ENCODE assay signal across 27 cellular contexts in genomic region chr12:16668198-16668597, GRCh38.
"Had no signal": no experiment of that assay in that cellular context is flagged by ENCODE, and none has a peak within 500 bp of the region (broad histone marks: within the 10 kb centered on the region; RNA-seq: fewer than 3 reads in every experiment).

No MANE protein-coding gene starts in this region.

- DNase-seq: immature natural killer cell; kidney; left colon; left lung; lower lobe of right lung; mammary epithelial cell; mesenchymal stem cell; naive thymus-derived CD8-positive, alpha-beta T cell; occipital lobe; right lobe of liver; stimulated activated CD4-positive, alpha-beta T cell treated with anti-CD3 and anti-CD28 coated beads, Interleukin-1b, Interleukin-23, amount 100 ng/mL, for 48 hours; stimulated activated CD4-positive, alpha-beta T cell treated with anti-CD3 and anti-CD28 coated beads, Interleukin-2, amount 100 ng/mL, for 48 hours; stimulated activated CD4-positive, alpha-beta T cell treated with anti-CD3 and anti-CD28 coated beads, Interleukin-4, amount 100 ng/mL, for 4 hours; stimulated activated CD8-positive, alpha-beta memory T cell treated with anti-CD3 and anti-CD28 coated beads, Interleukin-4, amount 100 ng/mL, for 48 hours; stimulated activated naive CD4-positive, alpha-beta T cell treated with Interleukin-2 at 50 U/mL for 16 hours; stimulated activated naive CD8-positive, alpha-beta T cell treated with anti-CD3 and anti-CD28 coated beads, Interleukin-15, amount 100 ng/mL, for 72 hours; substantia nigra; uterus had no signal

- H3K36me3 ChIP-seq: left lung, lower lobe of right lung, neutrophil, right atrium auricular region, right lobe of liver, tibial nerve, uterus had no signal

- ATAC-seq: left colon; left lung; lower lobe of right lung; naive thymus-derived CD8-positive, alpha-beta T cell; right lobe of liver; stimulated activated memory B cell treated with anti-CD40 and anti-IgM and Interleukin-4, amounts not matched to agents 10 μg/mL and 1 μg/mL and 100 μg/mL, for 72 hours; stimulated activated naive CD8-positive, alpha-beta T cell treated with anti-CD3 and anti-CD28 coated beads, Interleukin-15, amount 100 ng/mL, for 72 hours had no signal

- H3K4me3 Mint-ChIP-seq: immature natural killer cell; naive thymus-derived CD8-positive, alpha-beta T cell; nephron; neural crest cell; stimulated activated memory B cell treated with anti-CD40 and anti-IgM and Interleukin-4, amounts not matched to agents 10 μg/mL and 1 μg/mL and 100 μg/mL, for 72 hours; stimulated activated naive CD8-positive, alpha-beta T cell treated with anti-CD3 and anti-CD28 coated beads, Interleukin-15, amount 100 ng/mL, for 72 hours; type B pancreatic cell had no signal

- H3K4me3 ChIP-seq: left lung, lower lobe of right lung, right atrium auricular region, right lobe of liver, smooth muscle cell, tibial nerve, uterus had no signal

- H3K27ac Mint-ChIP-seq: immature natural killer cell; naive thymus-derived CD8-positive, alpha-beta T cell; nephron; stimulated activated memory B cell treated with anti-CD40 and anti-IgM and Interleukin-4, amounts not matched to agents 10 μg/mL and 1 μg/mL and 100 μg/mL, for 72 hours; stimulated activated naive CD8-positive, alpha-beta T cell treated with anti-CD3 and anti-CD28 coated beads, Interleukin-15, amount 100 ng/mL, for 72 hours; type B pancreatic cell had no signal

- H3K9ac ChIP-seq: parathyroid adenoma had no signal

- H3K4me1 Mint-ChIP-seq: immature natural killer cell; naive thymus-derived CD8-positive, alpha-beta T cell; nephron; neural crest cell; stimulated activated memory B cell treated with anti-CD40 and anti-IgM and Interleukin-4, amounts not matched to agents 10 μg/mL and 1 μg/mL and 100 μg/mL, for 72 hours; stimulated activated naive CD8-positive, alpha-beta T cell treated with anti-CD3 and anti-CD28 coated beads, Interleukin-15, amount 100 ng/mL, for 72 hours had no signal

- H3K36me3 Mint-ChIP-seq: naive thymus-derived CD8-positive, alpha-beta T cell; stimulated activated memory B cell treated with anti-CD40 and anti-IgM and Interleukin-4, amounts not matched to agents 10 μg/mL and 1 μg/mL and 100 μg/mL, for 72 hours; type B pancreatic cell had no signal

- H3K9me3 ChIP-seq: left lung, lower lobe of right lung, neutrophil, right atrium auricular region, right lobe of liver, tibial nerve, uterus had no signal

- H3K27ac ChIP-seq: left lung, lower lobe of right lung, neutrophil, parathyroid adenoma, right atrium auricular region, right lobe of liver, tibial nerve, uterus had no signal

- H2AFZ ChIP-seq: parathyroid adenoma had no signal

- H3K4me2 ChIP-seq: smooth muscle cell had no signal

- H3K4me1 ChIP-seq: left lung, lower lobe of right lung, parathyroid adenoma, right atrium auricular region, right lobe of liver, tibial nerve, uterus had no signal

- H3K27me3 Mint-ChIP-seq: naive thymus-derived CD8-positive, alpha-beta T cell; stimulated activated memory B cell treated with anti-CD40 and anti-IgM and Interleukin-4, amounts not matched to agents 10 μg/mL and 1 μg/mL and 100 μg/mL, for 72 hours; stimulated activated naive CD8-positive, alpha-beta T cell treated with anti-CD3 and anti-CD28 coated beads, Interleukin-15, amount 100 ng/mL, for 72 hours had no signal

- H3K79me2 ChIP-seq: parathyroid adenoma had no signal

- H3K9me3 Mint-ChIP-seq: nephron; neural crest cell; stimulated activated memory B cell treated with anti-CD40 and anti-IgM and Interleukin-4, amounts not matched to agents 10 μg/mL and 1 μg/mL and 100 μg/mL, for 72 hours; type B pancreatic cell had no signal

- H3K27me3 ChIP-seq: left lung, neutrophil, right atrium auricular region, right lobe of liver, tibial nerve, uterus had no signal
